34 cellular contexts compared by ENCODE assay signal in genomic region chr2:17282245-17282644, GRCh38.
"Had no signal": no experiment of that assay in that cellular context is flagged by ENCODE, and none has a peak within 500 bp of the region (broad histone marks: within the 10 kb centered on the region; RNA-seq: fewer than 3 reads in every experiment).

No MANE protein-coding gene starts in this region.

- H3K4me3 ChIP-seq: MG63 had no signal

- H3K36me3 ChIP-seq: MG63 had no signal

- H3K9me3 ChIP-seq: MG63 had no signal

- H3K27me3 ChIP-seq: MG63 had no signal

- H3K27ac ChIP-seq: KMS-11 had no signal

- DNase-seq: Karpas-422, Kasumi-1, MG63, MM.1S, MV-4-11, NCI-H1048, NCI-H1092, NCI-H1092 treated with DMSO at 0.1 percent for 48 hours, NCI-H1105, NCI-H1105 treated with DMSO at 0.1 percent for 48 hours, NCI-H1417, NCI-H1417 treated with DMSO at 0.1 percent for 48 hours, NCI-H1436, NCI-H1436 treated with DMSO at 0.1 percent for 48 hours, NCI-H146, NCI-H1694, NCI-H1694 treated with DMSO at 0.1 percent for 48 hours, NCI-H187, NCI-H187 treated with DMSO at 0.1 percent for 48 hours, NCI-H1930, NCI-H2029, NCI-H2029 treated with DMSO at 0.1 percent for 48 hours, NCI-H2081, NCI-H2081 treated with DMSO at 0.1 percent for 48 hours, NCI-H2107, NCI-H2171, NCI-H2171 treated with DMSO at 0.1 percent for 48 hours, NCI-H2227 treated with DMSO at 0.1 percent for 48 hours, NCI-H226, NCI-H345, NCI-H446, NCI-H446 treated with DMSO at 0.1 percent for 48 hours, NCI-H510A had no signal
